In the genomic region with DNA sequence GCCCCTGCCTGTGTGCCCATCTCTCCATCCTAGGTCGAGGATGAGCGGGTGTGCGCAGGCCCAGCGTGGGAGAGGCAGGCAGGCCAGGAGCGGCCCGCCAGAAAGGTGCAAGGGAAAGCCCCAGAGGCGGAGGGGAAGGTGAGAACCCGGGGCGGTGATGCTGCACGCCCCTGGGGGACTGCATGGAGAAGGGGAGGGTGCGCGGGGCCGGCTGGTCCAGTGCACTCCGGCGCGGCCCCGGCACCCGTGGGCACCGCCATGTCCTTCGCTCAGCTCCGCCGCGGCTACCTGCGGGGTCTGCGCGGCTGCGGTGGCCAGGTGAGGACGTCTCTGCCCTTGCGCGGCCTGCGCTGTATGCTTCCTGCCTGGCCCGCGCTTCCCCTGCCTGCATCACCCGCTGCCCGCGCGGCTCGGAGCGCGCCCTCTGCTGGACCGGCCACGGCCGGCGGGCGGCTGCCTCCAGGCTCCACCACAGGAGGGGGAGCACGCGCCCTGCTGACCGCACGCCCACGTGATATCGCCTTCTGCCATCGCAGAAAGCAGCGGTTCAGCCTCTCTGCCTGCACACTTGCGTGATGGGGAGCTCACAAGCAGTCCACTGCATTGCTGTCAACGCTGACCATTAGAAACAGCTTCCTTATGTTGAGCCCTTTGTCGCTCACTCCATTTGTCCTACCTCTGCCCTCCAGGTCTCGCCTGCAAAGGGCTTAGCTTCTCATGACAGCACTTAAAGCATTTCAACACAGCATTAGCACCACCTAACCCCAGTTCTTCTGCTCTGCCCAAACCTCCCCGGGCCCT, we compare ENCODE assay signal across 8 cellular contexts.
DNase-seq lines count a peak whose midpoint lies in the region; ATAC-seq and TF ChIP-seq lines count a peak whose summit lies in the region.

No MANE protein-coding gene starts in this region.

- TF ChIP-seq CTCF in GM13977 (IDR thresholded peaks at IDR 0.05; ENCODE audit: extremely low read depth, insufficient read depth, missing control alignments) (peak; percentile 92), neural crest cell (conservative IDR thresholded peaks at IDR 0.05) (peak; percentile 89)

- DNase-seq in GM13977 (ENCODE audit: low spot score) = peak; percentile 86
- peak; percentile 32 for DNase-seq in NCI-H2171 treated with DMSO at 0.1 percent for 48 hours (lab: John Stamatoyannopoulos, UW)
- peak; percentile 74 to 84 for DNase-seq in activated T-cell treated with anti-CD3 and anti-CD28 coated beads, Interleukin-2, amount 50 U/mL, for 72 hours
- peak; percentile 69 for DNase-seq in fibroblast of peridontal ligament (ENCODE audit: extremely low read depth)
- peak; percentile 86 for DNase-seq in neural crest cell (ENCODE audit: low read depth, low spot score)
- DNase-seq in stimulated activated naive CD4-positive, alpha-beta T cell treated with Interleukin-2 at 50 U/mL for 16 hours (lab: John Stamatoyannopoulos, UW) = peak; percentile 40
- DNase-seq in NOMO-1 treated with DMSO at 0.1 percent for 48 hours (lab: John Stamatoyannopoulos, UW; ENCODE audit: unreplicated experiment) = no peak

- peaks cover 0 to 1% of the 10 kb centered on the region in 2 donors for H3K9me3 Mint-ChIP-seq in activated T-cell treated with anti-CD3 and anti-CD28 coated beads, Interleukin-2, amount 50 U/mL, for 72 hours
- peaks cover 2% of the 10 kb centered on the region for H3K9me3 Mint-ChIP-seq in neural crest cell

- no peak overlapping the region for H3K27ac Mint-ChIP-seq in activated T-cell treated with anti-CD3 and anti-CD28 coated beads, Interleukin-2, amount 50 U/mL, for 72 hours
- no peak overlapping the region for H3K27ac Mint-ChIP-seq in neural crest cell (ENCODE audit: unreplicated experiment)

- no peaks in the 10 kb centered on the region for H3K36me3 Mint-ChIP-seq in activated T-cell treated with anti-CD3 and anti-CD28 coated beads, Interleukin-2, amount 50 U/mL, for 72 hours (ENCODE audit: insufficient read depth in 2 of 2)
- H3K36me3 Mint-ChIP-seq in neural crest cell (ENCODE audit: low read depth) = no peaks in the 10 kb centered on the region

- peak overlapping the region; percentile 59 to 65 for H3K4me3 Mint-ChIP-seq in activated T-cell treated with anti-CD3 and anti-CD28 coated beads, Interleukin-2, amount 50 U/mL, for 72 hours
- H3K4me3 Mint-ChIP-seq in neural crest cell = no peak overlapping the region

- in situ Hi-C loops in GM13977 (cut with MboI; ENCODE audit: low pct_unique_long_range_greater_than_20kb, low sequenced_read_pairs, unreplicated experiment) = no loop called here

- peaks cover 15% of the 10 kb centered on the region for H3K27me3 Mint-ChIP-seq in activated T-cell treated with anti-CD3 and anti-CD28 coated beads, Interleukin-2, amount 50 U/mL, for 72 hours (ENCODE audit: low read depth)
- peaks cover 2% of the 10 kb centered on the region for H3K27me3 Mint-ChIP-seq in neural crest cell (ENCODE audit: low read depth)

- peaks cover 12% of the 10 kb centered on the region for H3K4me1 Mint-ChIP-seq in activated T-cell treated with anti-CD3 and anti-CD28 coated beads, Interleukin-2, amount 50 U/mL, for 72 hours (ENCODE audit: low read depth)
- peaks cover 8% of the 10 kb centered on the region for H3K4me1 Mint-ChIP-seq in neural crest cell

- peak; percentile 91 for ATAC-seq in HG02678 (IDR thresholded peaks at IDR 0.05; ENCODE audit: unreplicated experiment)
- peak; percentile 94 to 96 for ATAC-seq in activated T-cell treated with anti-CD3 and anti-CD28 coated beads, Interleukin-2, amount 50 U/mL, for 72 hours (replicated peaks in 1 of 2)
